8 cellular contexts compared by ENCODE assay signal in genomic region chr7:150276132-150276695, GRCh38. TPM values are rescaled to one million over a fixed set of nuclear protein-coding genes. Genes with fewer than 3 reads are reported as not detected.
DNase-seq lines count a peak whose midpoint lies in the region; ATAC-seq, FAIRE-seq and TF ChIP-seq lines count a peak whose summit lies in the region.
"Not testable (repeated sequence)": the region's sequence is repeated elsewhere in the genome, so short reads cannot be mapped to it uniquely, and the experiment has no call there.

No MANE protein-coding gene starts in this region.

- POLR2A ChIA-PET in activated CD8-positive, alpha-beta T cell treated with anti-CD3 and anti-CD28 coated beads, Interleukin-2, amount 10 ng/mL, durations not matched to agents 7 days and 5 days (lab: Charles Lee): not testable (repeated sequence)

- CTCF ChIA-PET in activated CD8-positive, alpha-beta T cell treated with anti-CD3 and anti-CD28 coated beads, Interleukin-2, amount 10 ng/mL, durations not matched to agents 7 days and 5 days (lab: Charles Lee): not testable (repeated sequence)

- TF ChIP-seq CTCF in GM13977 (IDR thresholded peaks at IDR 0.05; ENCODE audit: extremely low read depth, insufficient read depth, missing control alignments): peak; percentile 71
- peak; percentile 60 for TF ChIP-seq CTCF in kidney (IDR thresholded peaks at IDR 0.05; ENCODE audit: borderline replicate concordance, extremely low read depth, insufficient read depth)

- H3K27ac Mint-ChIP-seq in activated CD8-positive, alpha-beta T cell treated with anti-CD3 and anti-CD28 coated beads, Interleukin-2, amount 10 ng/mL, durations not matched to agents 7 days and 5 days: not testable (repeated sequence)

- not testable (repeated sequence) for H3K9me3 ChIP-seq in kidney (ENCODE audit: control insufficient read depth in 1 of 2, low read length in 2 of 2); small intestine (ENCODE audit: control insufficient read depth, low read depth)

- ATAC-seq in activated CD8-positive, alpha-beta T cell treated with anti-CD3 and anti-CD28 coated beads, Interleukin-2, amount 10 ng/mL, durations not matched to agents 7 days and 5 days: not testable (repeated sequence)

- H3K9me3 Mint-ChIP-seq in activated CD8-positive, alpha-beta T cell treated with anti-CD3 and anti-CD28 coated beads, Interleukin-2, amount 10 ng/mL, durations not matched to agents 7 days and 5 days (ENCODE audit: insufficient read depth): not testable (repeated sequence)

- DNase-seq in AG20443 (ENCODE audit: low spot score) (peak; percentile 29), GM13977 (ENCODE audit: low spot score) (peak; percentile 51), HuH-7 (ENCODE audit: low spot score) (peak; percentile 35), NCI-H82 treated with DMSO at 0.1 percent for 48 hours (lab: John Stamatoyannopoulos, UW; ENCODE audit: unreplicated experiment) (peak; percentile 9), small intestine (peak; percentile 28)
- DNase-seq in activated CD8-positive, alpha-beta T cell treated with anti-CD3 and anti-CD28 coated beads, Interleukin-2, amount 10 ng/mL, durations not matched to agents 7 days and 5 days: peak; percentile 57
- peak; percentile 4 for DNase-seq in effector CD8-positive, alpha-beta T cell (lab: John Stamatoyannopoulos, UW)
- DNase-seq in kidney: not testable (repeated sequence)

- H3K4me1 ChIP-seq in kidney (ENCODE audit: control insufficient read depth in 1 of 2, insufficient read depth in 1 of 2, low read depth in 1 of 2, low read length in 2 of 2); small intestine (ENCODE audit: control insufficient read depth in 2 of 2, insufficient read depth in 1 of 2, low read depth in 1 of 2, low read length in 1 of 2): not testable (repeated sequence)

- H3K36me3 ChIP-seq in kidney (ENCODE audit: control insufficient read depth in 1 of 2, insufficient read depth in 2 of 2, low read length in 2 of 2); small intestine (ENCODE audit: control insufficient read depth in 2 of 2, insufficient read depth in 2 of 2, low read length in 2 of 2): not testable (repeated sequence)

- WGBS in small intestine, 3 donors: 57 to 59% (median 57%) methylated on average over 6 of the region's 6 CpGs

- not testable (repeated sequence) for H3K36me3 Mint-ChIP-seq in activated CD8-positive, alpha-beta T cell treated with anti-CD3 and anti-CD28 coated beads, Interleukin-2, amount 10 ng/mL, durations not matched to agents 7 days and 5 days (ENCODE audit: low read depth)

- in situ Hi-C loops in GM13977 (cut with MboI; ENCODE audit: low pct_unique_long_range_greater_than_20kb, low sequenced_read_pairs, unreplicated experiment): not testable (repeated sequence)

- not testable (repeated sequence) for H3K27ac ChIP-seq in kidney (ENCODE audit: low read depth in 2 of 2, low read length in 2 of 2); small intestine (ENCODE audit: low read depth in 1 of 2, low read length in 1 of 2)

- not testable (repeated sequence) for H3K4me3 Mint-ChIP-seq in activated CD8-positive, alpha-beta T cell treated with anti-CD3 and anti-CD28 coated beads, Interleukin-2, amount 10 ng/mL, durations not matched to agents 7 days and 5 days

- not testable (repeated sequence) for H3K4me1 Mint-ChIP-seq in activated CD8-positive, alpha-beta T cell treated with anti-CD3 and anti-CD28 coated beads, Interleukin-2, amount 10 ng/mL, durations not matched to agents 7 days and 5 days (ENCODE audit: low read depth)

- not testable (repeated sequence) for FAIRE-seq in kidney (lab: Jason Lieb, UNC); small intestine (lab: Jason Lieb, UNC)

- intact Hi-C loops in kidney (cut with DNase I): not testable (repeated sequence)

- H3K4me3 ChIP-seq in kidney (ENCODE audit: low read length in 2 of 2); small intestine (ENCODE audit: low read depth in 1 of 2, low read length in 2 of 2): not testable (repeated sequence)

- not testable (repeated sequence) for H3K27me3 Mint-ChIP-seq in activated CD8-positive, alpha-beta T cell treated with anti-CD3 and anti-CD28 coated beads, Interleukin-2, amount 10 ng/mL, durations not matched to agents 7 days and 5 days (ENCODE audit: low read depth)

- H3K27me3 ChIP-seq in small intestine (ENCODE audit: control insufficient read depth in 2 of 2, insufficient read depth in 2 of 2, low read length in 2 of 2): not testable (repeated sequence)

- not testable (repeated sequence) for H3K9ac ChIP-seq in kidney (ENCODE audit: low read length in 2 of 2)

RNA-seq across cellular contexts. Expression of gene LRRC61, which starts 46.9 kb away (rescaled TPM):
- total RNA-seq in activated CD8-positive, alpha-beta T cell treated with anti-CD3 and anti-CD28 coated beads, Interleukin-2, amount 10 ng/mL, durations not matched to agents 7 days and 5 days: 10 to 100 TPM; 21.0 to 21.4 TPM
- 17.1 TPM for total RNA-seq in kidney
- polyA plus RNA-seq in kidney (ENCODE audit: insufficient read depth, low read depth, low replicate concordance): 23.2 TPM
- 10 to 100 TPM in 1 of 3 donors, 1 to 10 TPM in 2; 5.6 to 16.8 (median 7.8) TPM for polyA plus RNA-seq in small intestine

RNA-seq across cellular contexts. Expression of gene ACTR3C, which starts 47.1 kb away (rescaled TPM):
- 1 to 10 TPM; 4.6 TPM for total RNA-seq in activated CD8-positive, alpha-beta T cell treated with anti-CD3 and anti-CD28 coated beads, Interleukin-2, amount 10 ng/mL, durations not matched to agents 7 days and 5 days
- total RNA-seq in kidney: 31.6 TPM
- polyA plus RNA-seq in kidney (ENCODE audit: insufficient read depth, low read depth, low replicate concordance): 15.8 TPM
- polyA plus RNA-seq in small intestine: 1 to 10 TPM; 2.4 to 9.6 (median 4.0) TPM
